8 cellular contexts compared by ENCODE assay signal in the genomic region with DNA sequence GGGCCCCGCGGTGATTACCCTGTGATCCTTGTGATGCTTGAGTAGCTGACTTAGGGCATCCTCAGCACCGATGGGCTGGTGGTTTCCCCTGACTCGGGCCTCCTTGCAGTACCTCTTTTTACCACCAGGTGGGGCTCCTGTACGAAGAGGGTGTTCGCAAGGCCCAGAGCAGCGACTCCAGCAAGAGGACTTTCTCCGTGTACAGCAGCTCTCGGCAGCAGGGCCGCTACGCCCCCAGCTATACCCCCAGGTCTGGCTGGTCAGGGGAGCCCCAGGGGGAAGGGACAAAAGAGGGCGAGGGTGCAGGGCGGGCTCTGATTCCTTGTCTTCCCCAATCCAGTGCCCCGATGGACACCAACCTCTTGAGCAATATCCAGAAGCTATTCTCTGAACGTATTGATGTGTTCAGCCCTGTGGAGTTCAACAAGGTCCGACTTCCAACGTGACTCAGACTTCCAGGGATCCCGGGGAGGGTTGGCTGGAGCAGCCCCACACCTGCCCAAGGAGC. TPM values are rescaled to one million over a fixed set of nuclear protein-coding genes. Genes with fewer than 3 reads are reported as not detected.
DNase-seq lines count a peak whose midpoint lies in the region; ATAC-seq, FAIRE-seq and TF ChIP-seq lines count a peak whose summit lies in the region.

No MANE protein-coding gene starts in this region.

- H3K27ac ChIP-seq in HEK293 (ENCODE audit: extremely low read depth, low read depth, low read length) (no peak overlapping the region), mammary epithelial cell (ENCODE audit: insufficient read depth, low read depth, low read length) (no peak overlapping the region), kidney (ENCODE audit: low read depth in 2 of 2, low read length in 2 of 2) (no peak overlapping the region)

- H3K4me1 Mint-ChIP-seq in CD14-positive monocyte: peaks cover 32% of the 10 kb centered on the region
- peaks cover 37% of the 10 kb centered on the region for H3K4me1 Mint-ChIP-seq in activated B cell treated with CpG ODN at 0.5 μM for 24 hours

- no peak overlapping the region for H3K4me3 ChIP-seq in HEK293 (ENCODE audit: low read depth, low read length)
- H3K4me3 ChIP-seq in mammary epithelial cell (replicated peaks in 1 of 3; ENCODE audit: insufficient read depth in 1 of 3, low read depth in 2 of 3, low read length in 3 of 3): no peak overlapping the region
- H3K4me3 ChIP-seq in kidney (ENCODE audit: low read length in 2 of 2): no peak overlapping the region

- peak overlapping the region; percentile 38 for H3K4me2 ChIP-seq in mammary epithelial cell (ENCODE audit: insufficient read depth, low read depth, low read length)

- H3K79me2 ChIP-seq in mammary epithelial cell (ENCODE audit: insufficient read depth, low read length): peaks cover 11% of the 10 kb centered on the region

- peaks cover 0 to 5% (median 0%) of the 10 kb centered on the region in 7 donors for H3K9me3 Mint-ChIP-seq in CD14-positive monocyte
- no peaks in the 10 kb centered on the region for H3K9me3 Mint-ChIP-seq in activated B cell treated with CpG ODN at 0.5 μM for 24 hours

- POLR2A ChIA-PET in HEK293 (lab: Yijun Ruan, JAX) (interaction anchor here (0.5 to 5.0 kb wide), 10 partner anchors 11 to 332 kb away, joined by 3 to 57 read pairs (median 6); a partner anchor contains a TSS), activated B cell treated with CpG ODN at 0.5 μM for 24 hours (lab: Charles Lee) (interaction anchor here (1.0 to 15.3 kb wide), 14 partner anchors 8 to 460 kb away, joined by 3 to 546 read pairs (median 6); a partner anchor contains a TSS)

- dilution Hi-C loops in mammary epithelial cell (cut with HindIII; ENCODE audit: low sequenced_read_pairs): loop anchor here (10.0 kb wide), 2 partner anchors 144 to 316 kb away; no protein-coding TSS in a partner anchor

- H3K4me3 Mint-ChIP-seq in CD14-positive monocyte: peak overlapping the region; percentile 45 to 71
- peak overlapping the region; percentile 32 for H3K4me3 Mint-ChIP-seq in activated B cell treated with CpG ODN at 0.5 μM for 24 hours

- peaks cover 6% of the 10 kb centered on the region for H3K4me1 ChIP-seq in HEK293 (ENCODE audit: control insufficient read depth, insufficient read depth, low read length)
- peaks cover 25% of the 10 kb centered on the region for H3K4me1 ChIP-seq in mammary epithelial cell (ENCODE audit: insufficient read depth, low read length)
- H3K4me1 ChIP-seq in kidney (ENCODE audit: control insufficient read depth in 1 of 2, insufficient read depth in 1 of 2, low read depth in 1 of 2, low read length in 2 of 2): peaks cover 4 to 30% of the 10 kb centered on the region in 2 donors

- H3K36me3 ChIP-seq in HEK293 (ENCODE audit: control insufficient read depth in 2 of 2, insufficient read depth in 1 of 2, low read length in 2 of 2) (peaks cover 0 to 50% of the 10 kb centered on the region in 2 experiments; a peak in 1 of 3 replicates), mammary epithelial cell (ENCODE audit: insufficient read depth, low read length) (no peaks in the 10 kb centered on the region), kidney (ENCODE audit: control insufficient read depth in 1 of 2, insufficient read depth in 2 of 2, low read length in 2 of 2) (peaks cover 0 to 2% of the 10 kb centered on the region in 2 donors)

- H3K9me3 ChIP-seq in HEK293 (ENCODE audit: control insufficient read depth, insufficient read depth, low read depth, low read length) (no peaks in the 10 kb centered on the region), mammary epithelial cell (replicated peaks; ENCODE audit: insufficient read depth, low read length) (no peaks in the 10 kb centered on the region), kidney (ENCODE audit: control insufficient read depth in 1 of 2, low read length in 2 of 2) (no peaks in the 10 kb centered on the region)

- no peak overlapping the region for H2AFZ ChIP-seq in mammary epithelial cell (ENCODE audit: low read depth, low read length)

- 10% methylated on average over 13 of the region's 18 CpGs for WGBS in mammary epithelial cell (ENCODE audit: low coverage, missing lambda C conversion rate)

- TF ChIP-seq CTCF in CD14-positive monocyte (IDR thresholded peaks at IDR 0.05) (peak; percentile 98), HEK293 (tag by site-specific recombination; IDR thresholded peaks at IDR 0.05) (peak; percentile 79), activated B cell treated with CpG ODN at 0.5 μM for 24 hours (IDR thresholded peaks at IDR 0.05) (peak; percentile 52), mammary epithelial cell (conservative IDR thresholded peaks at IDR 0.05 in 1 of 2, IDR thresholded peaks at IDR 0.05 in 1 of 2; ENCODE audit: extremely low read depth in 1 of 2, insufficient read depth in 1 of 2, low read depth in 1 of 2, low read length in 2 of 2) (peak; percentile 96 to 98), kidney (IDR thresholded peaks at IDR 0.05; ENCODE audit: borderline replicate concordance, extremely low read depth, insufficient read depth) (peak; percentile 100)

- H3K9ac ChIP-seq in mammary epithelial cell (ENCODE audit: insufficient read depth, low read length) (no peak overlapping the region), kidney (ENCODE audit: low read length in 2 of 2) (peak overlapping the region in 1 of 2 donors; percentile 55)

- no TSS peak for BruUV-seq in mammary epithelial cell (replicated peaks; lab: Mats Ljungman, UMichigan)

- intact Hi-C loops in CD14-positive monocyte (cut with micrococcal nuclease): loop anchor here in 1 of 2 donors (5.0 kb wide), 2 partner anchors 72 to 98 kb away; a partner anchor contains a TSS
- intact Hi-C loops in activated B cell treated with CpG ODN at 0.5 μM for 24 hours (cut with micrococcal nuclease): loop anchor here (1.0 to 5.0 kb wide), 8 partner anchors 8 to 402 kb away; a partner anchor contains a TSS
- intact Hi-C loops in mammary epithelial cell (cut with micrococcal nuclease): loop anchor here (1.0 to 5.0 kb wide), 7 partner anchors 14 to 222 kb away; a partner anchor contains a TSS
- intact Hi-C loops in kidney (cut with DNase I): no loop called here

- H3K27me3 Mint-ChIP-seq in CD14-positive monocyte (ENCODE audit: low read depth in 3 of 3) (peaks cover 13 to 22% (median 15%) of the 10 kb centered on the region in 3 donors), activated B cell treated with CpG ODN at 0.5 μM for 24 hours (no peaks in the 10 kb centered on the region)

- peaks cover 31 to 36% of the 10 kb centered on the region in 2 donors for H3K36me3 Mint-ChIP-seq in CD14-positive monocyte
- H3K36me3 Mint-ChIP-seq in activated B cell treated with CpG ODN at 0.5 μM for 24 hours (ENCODE audit: low read depth): peaks cover 37% of the 10 kb centered on the region

- no peak for FAIRE-seq in kidney (lab: Jason Lieb, UNC)

- no peaks in the 10 kb centered on the region for H4K20me1 ChIP-seq in mammary epithelial cell (ENCODE audit: insufficient read depth, low read length)

- peak overlapping the region in 4 of 7 donors; percentile 41 to 75 (median 52) for H3K27ac Mint-ChIP-seq in CD14-positive monocyte
- H3K27ac Mint-ChIP-seq in activated B cell treated with CpG ODN at 0.5 μM for 24 hours: peak overlapping the region; percentile 53

- DNase-seq in CD14-positive monocyte (ENCODE audit: low spot score) (peak; percentile 82), NCI-H446 (lab: John Stamatoyannopoulos, UW) (peak; percentile 87 to 88), activated B cell treated with CpG ODN at 0.5 μM for 24 hours (peak; percentile 96), mammary epithelial cell (peak; percentile 76), kidney (peak; percentile 93)
- peak; percentile 91 to 99 for DNase-seq in stimulated activated CD4-positive, alpha-beta T cell treated with anti-CD3 and anti-CD28 coated beads, Interleukin-1b, Interleukin-23, amount 100 ng/mL, for 1 hour (ENCODE audit: low read depth in 2 of 2)

- H3K27me3 ChIP-seq in mammary epithelial cell (ENCODE audit: insufficient read depth, low read length): no peaks in the 10 kb centered on the region

- ATAC-seq in activated B cell treated with CpG ODN at 0.5 μM for 24 hours (ENCODE audit: low read depth): peak; percentile 60
- ATAC-seq in GM18520 (IDR thresholded peaks at IDR 0.05; ENCODE audit: unreplicated experiment): no peak

- CTCF ChIA-PET in HEK293 (lab: Yijun Ruan, JAX) (interaction anchor here (0.5 to 4.8 kb wide), 21 partner anchors 8 to 483 kb away, joined by 3 to 110 read pairs (median 5); a partner anchor contains a TSS), activated B cell treated with CpG ODN at 0.5 μM for 24 hours (lab: Charles Lee) (interaction anchor here (0.6 to 4.2 kb wide), 25 partner anchors 9 to 401 kb away, joined by 3 to 48 read pairs (median 4); a partner anchor contains a TSS), mammary epithelial cell (lab: Charles Lee; ENCODE audit: low non-redundant PET) (interaction anchor here (0.5 to 0.6 kb wide), 5 partner anchors 29 to 322 kb away, joined by 3 to 7 read pairs (median 3); no protein-coding TSS in a partner anchor)

- in situ Hi-C loops in mammary epithelial cell (cut with MboI; ENCODE audit: low sequenced_read_pairs in 2 of 2): no loop called here

RNA-seq across cellular contexts. Expression of a gene that starts 1.3 kb away (rescaled TPM):
- polyA plus RNA-seq in CD14-positive monocyte (1 to 10 TPM; 1.8 TPM), mammary epithelial cell (17.2 TPM), kidney (ENCODE audit: insufficient read depth, low read depth, low replicate concordance) (88.2 TPM)
- total RNA-seq in activated B cell treated with CpG ODN at 0.5 μM for 24 hours (24.6 and 25.4 TPM in 2 replicates), mammary epithelial cell (10 to 100 TPM in 1 of 2 donors, 1 to 10 TPM in 1; 8.7 to 10.1 TPM), kidney (20.9 TPM)
- 54.8 TPM for polyA minus RNA-seq in mammary epithelial cell

RNA-seq across cellular contexts. Expression of a gene that starts 7.1 kb away (rescaled TPM):
- polyA plus RNA-seq in CD14-positive monocyte: 1 to 10 TPM; 5.8 to 9.4 TPM
- 11.3 and 13.4 TPM in 2 replicates for total RNA-seq in activated B cell treated with CpG ODN at 0.5 μM for 24 hours
- 10 to 100 TPM; 13.6 to 15.2 TPM for total RNA-seq in mammary epithelial cell
- 6.9 TPM for polyA plus RNA-seq in mammary epithelial cell
- polyA minus RNA-seq in mammary epithelial cell: 0.67 TPM
- 14.0 TPM for total RNA-seq in kidney
- polyA plus RNA-seq in kidney (ENCODE audit: insufficient read depth, low read depth, low replicate concordance): 21.1 TPM

RNA-seq across cellular contexts. Expression of a gene that starts 11.5 kb away (rescaled TPM):
- polyA plus RNA-seq in CD14-positive monocyte (100 to 1,000 TPM; 668 to 799 TPM), mammary epithelial cell (428 TPM), kidney (ENCODE audit: insufficient read depth, low read depth, low replicate concordance) (927 TPM)
- total RNA-seq in activated B cell treated with CpG ODN at 0.5 μM for 24 hours (1,416 and 1,501 TPM in 2 replicates), mammary epithelial cell (100 to 1,000 TPM; 107 to 637 TPM), kidney (794 TPM)
- 317 TPM for polyA minus RNA-seq in mammary epithelial cell

RNA-seq across cellular contexts. Expression of a gene that starts 11.7 kb away (rescaled TPM):
- polyA plus RNA-seq in CD14-positive monocyte (10 to 100 TPM; 32.7 to 33.9 TPM), mammary epithelial cell (64.7 TPM), kidney (ENCODE audit: insufficient read depth, low read depth, low replicate concordance) (76.7 TPM)
- total RNA-seq in activated B cell treated with CpG ODN at 0.5 μM for 24 hours (60.0 and 62.4 TPM in 2 replicates), mammary epithelial cell (10 to 100 TPM; 54.7 to 56.5 TPM), kidney (53.3 TPM)
- 52.3 TPM for polyA minus RNA-seq in mammary epithelial cell

RNA-seq across cellular contexts. Expression of a gene that starts 14.4 kb away (rescaled TPM):
- 10 to 100 TPM; 37.2 to 39.4 TPM for polyA plus RNA-seq in CD14-positive monocyte
- 224 and 243 TPM in 2 replicates for total RNA-seq in activated B cell treated with CpG ODN at 0.5 μM for 24 hours
- 100 to 1,000 TPM in 1 of 2 donors, 10 to 100 TPM in 1; 78.4 to 125 TPM for total RNA-seq in mammary epithelial cell
- 50.2 TPM for polyA plus RNA-seq in mammary epithelial cell
- polyA minus RNA-seq in mammary epithelial cell: 142 TPM
- 110 TPM for total RNA-seq in kidney
- polyA plus RNA-seq in kidney (ENCODE audit: insufficient read depth, low read depth, low replicate concordance): 98.3 TPM
